10 cellular contexts compared by ENCODE assay signal in the genomic region with DNA sequence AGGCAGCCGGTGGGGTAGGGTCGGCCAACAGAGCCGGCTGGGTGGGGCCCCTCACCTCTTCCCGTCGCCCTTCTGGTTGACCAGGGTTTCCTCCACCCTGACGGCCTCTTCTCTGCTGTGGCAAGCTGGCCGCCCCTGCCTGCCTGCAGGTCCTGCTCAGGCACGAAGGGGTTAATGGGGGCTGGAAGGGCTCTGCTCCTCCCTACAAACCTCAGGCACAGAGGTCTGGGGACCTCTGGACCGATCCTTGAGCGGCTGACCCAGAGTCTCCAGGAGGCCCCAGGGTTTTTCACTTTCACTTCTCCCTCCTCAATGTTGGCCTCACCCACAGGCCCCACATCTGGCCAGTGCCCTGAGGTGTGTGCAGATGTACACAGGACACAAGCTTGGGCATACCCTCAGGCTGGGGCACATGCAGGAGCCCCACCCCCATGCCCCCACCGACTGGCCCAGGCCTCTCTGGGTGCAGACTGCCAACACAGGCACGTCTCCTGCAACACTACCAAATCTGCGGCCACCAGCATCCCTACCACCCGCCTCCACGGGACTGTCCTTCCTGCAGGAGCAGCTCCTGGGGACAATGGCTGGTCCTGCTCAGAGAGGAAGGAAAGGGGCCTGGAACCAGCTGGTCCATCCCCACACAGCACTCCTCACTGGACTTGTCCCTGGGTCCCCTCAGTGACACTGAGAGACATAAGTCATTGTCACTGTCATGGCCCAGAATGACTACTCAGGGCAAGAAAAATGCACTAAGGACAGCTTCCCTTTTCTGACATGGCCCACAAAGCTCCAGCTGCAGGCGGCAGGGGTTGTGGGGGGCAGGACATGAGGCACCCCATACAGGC. TPM values are rescaled to one million over a fixed set of nuclear protein-coding genes. Genes with fewer than 3 reads are reported as not detected.
DNase-seq lines count a peak whose midpoint lies in the region; ATAC-seq, FAIRE-seq and TF ChIP-seq lines count a peak whose summit lies in the region.
"Had no signal": no experiment of that assay in that cellular context is flagged by ENCODE, and none has a peak within 500 bp of the region (broad histone marks: within the 10 kb centered on the region; RNA-seq: fewer than 3 reads in every experiment).

No MANE protein-coding gene starts in this region.

- H3K27ac Mint-ChIP-seq in central memory CD8-positive, alpha-beta T cell (ENCODE audit: low read depth), result no peak overlapping the region

- DNase-seq in G401 (ENCODE audit: low spot score), result peak; percentile 13
- DNase-seq in MV-4-11 (lab: John Stamatoyannopoulos, UW), result peak; percentile 89
- DNase-seq in central memory CD8-positive, alpha-beta T cell (ENCODE audit: low spot score in 2 of 2), result no peak
- peak in 1 of 6 donors; percentile 55 for DNase-seq in pancreas
- no peak for DNase-seq in C1 segment of cervical spinal cord (lab: John Stamatoyannopoulos, UW)
- no peak for DNase-seq in SHP77 (lab: John Stamatoyannopoulos, UW)
- no peak for DNase-seq in lower leg skin (ENCODE audit: low spot score in 2 of 2)
- DNase-seq: NCI-H2081 treated with DMSO at 0.1 percent for 48 hours had no signal

- H3K4me1 ChIP-seq in pancreas, result peaks cover 0 to 4% (median 0%) of the 10 kb centered on the region in 3 donors

- TF ChIP-seq CTCF in pancreas (IDR thresholded peaks at IDR 0.05) (no peak), lower leg skin (IDR thresholded peaks at IDR 0.05) (no peak)

- no peak overlapping the region for H3K27ac ChIP-seq in pancreas

- TF ChIP-seq POLR2A in lower leg skin (IDR thresholded peaks at IDR 0.05), result no peak

- H3K27me3 Mint-ChIP-seq in central memory CD8-positive, alpha-beta T cell, result peaks cover 88% of the 10 kb centered on the region

- FAIRE-seq in pancreas (lab: Jason Lieb, UNC), result no peak
- FAIRE-seq: endometrium had no signal

- H3K4me1 Mint-ChIP-seq in central memory CD8-positive, alpha-beta T cell, result peaks cover 30% of the 10 kb centered on the region

- H3K36me3 Mint-ChIP-seq in central memory CD8-positive, alpha-beta T cell (ENCODE audit: insufficient read depth), result peaks cover 6% of the 10 kb centered on the region

- H3K9me3 Mint-ChIP-seq in central memory CD8-positive, alpha-beta T cell, result no peaks in the 10 kb centered on the region

- H3K36me3 ChIP-seq in pancreas, result no peaks in the 10 kb centered on the region

- H3K9me3 ChIP-seq in pancreas, result no peaks in the 10 kb centered on the region

- 34 to 37% methylated on average over 15 to 16 of the region's 16 CpGs for WGBS in pancreas, 2 donors
- 39 to 41% methylated on average over 16 of the region's 16 CpGs for WGBS in lower leg skin, 2 donors

- no peak for ATAC-seq in central memory CD8-positive, alpha-beta T cell (replicated peaks; ENCODE audit: extremely low read depth, poor library complexity, severe bottlenecking)
- peak in 3 of 4 donors; percentile 14 to 30 (median 22) for ATAC-seq in pancreas
- ATAC-seq in HG03045 (IDR thresholded peaks at IDR 0.05; ENCODE audit: unreplicated experiment), result no peak

- H3K4me3 ChIP-seq in pancreas, result peak overlapping the region in 1 of 4 donors; percentile 33
- H3K4me3 ChIP-seq in lower leg skin (ENCODE audit: low read depth, poor library complexity, severe bottlenecking), result no peak overlapping the region

- H3K27me3 ChIP-seq in pancreas, result peaks cover 0 to 19% (median 11%) of the 10 kb centered on the region in 4 donors

- peak overlapping the region; percentile 66 for H3K4me3 Mint-ChIP-seq in central memory CD8-positive, alpha-beta T cell

- in situ Hi-C loops in G401 (cut with HindIII; ENCODE audit: low sequenced_read_pairs), result loop anchor here (25.0 kb wide), 1 partner anchor 205 kb away; no protein-coding TSS in a partner anchor

- intact Hi-C loops in pancreas (cut with DNase I) (no loop called here), lower leg skin (cut with DNase I; ENCODE audit: low total_unique reads) (no loop called here)

RNA-seq across cellular contexts. Expression of gene TBX1, which starts 3.2 kb away (rescaled TPM):
- total RNA-seq in G401 (2014; rRNA removed; shearing (Covaris generic)), result 15.4 and 32.1 TPM in 2 replicates
- total RNA-seq in pancreas, result under 1 TPM in 5 of 6 donors, not detected in 1; 0.19 to 0.72 (median 0.28) TPM
- polyA plus RNA-seq in pancreas, result 1 to 10 TPM in 1 of 2 donors, under 1 TPM in 1; 0.40 to 1.3 TPM
- 10 to 100 TPM in 1 of 4 donors, 1 to 10 TPM in 3; 1.5 to 14.1 (median 4.9) TPM for total RNA-seq in lower leg skin

RNA-seq across cellular contexts. Expression of gene GP1BB, which starts 34.0 kb away (rescaled TPM):
- 3.2 and 4.7 TPM in 2 replicates for total RNA-seq in G401 (2014; rRNA removed; shearing (Covaris generic))
- total RNA-seq in pancreas (1 to 10 TPM in 4 of 6 donors, not detected in 2; 1.2 to 1.6 (median 1.4) TPM), lower leg skin (10 to 100 TPM; 39.8 to 65.1 (median 51.0) TPM)
- 10 to 100 TPM; 10.5 to 21.2 TPM for polyA plus RNA-seq in pancreas

RNA-seq across cellular contexts. Expression of gene SEPTIN5, which starts 43.1 kb away (rescaled TPM):
- total RNA-seq in G401 (2014; rRNA removed; shearing (Covaris generic)), result 8.3 and 21.4 TPM in 2 replicates
- 10 to 100 TPM in 1 of 6 donors, 1 to 10 TPM in 5; 4.2 to 12.2 (median 7.5) TPM for total RNA-seq in pancreas
- polyA plus RNA-seq in pancreas, result 10 to 100 TPM; 39.3 to 53.4 TPM
- total RNA-seq in lower leg skin, result 100 to 1,000 TPM; 102 to 193 (median 125) TPM

Comparison
In these comparisons a context has a peak if more than half of its experiments do, and no peak if none do; other contexts are left out.
1. DNase-seq: peak in G401 (single experiment) and MV-4-11 (single experiment); none in central memory CD8-positive, alpha-beta T cell (0 of 2), C1 segment of cervical spinal cord (0 of 14), SHP77 (0 of 2) and lower leg skin (0 of 2).
2. ATAC-seq: peak in pancreas (3 of 4); none in central memory CD8-positive, alpha-beta T cell (single experiment) and HG03045 (single experiment).